ENCODE assay signal across 1 cellular context in the genomic region with DNA sequence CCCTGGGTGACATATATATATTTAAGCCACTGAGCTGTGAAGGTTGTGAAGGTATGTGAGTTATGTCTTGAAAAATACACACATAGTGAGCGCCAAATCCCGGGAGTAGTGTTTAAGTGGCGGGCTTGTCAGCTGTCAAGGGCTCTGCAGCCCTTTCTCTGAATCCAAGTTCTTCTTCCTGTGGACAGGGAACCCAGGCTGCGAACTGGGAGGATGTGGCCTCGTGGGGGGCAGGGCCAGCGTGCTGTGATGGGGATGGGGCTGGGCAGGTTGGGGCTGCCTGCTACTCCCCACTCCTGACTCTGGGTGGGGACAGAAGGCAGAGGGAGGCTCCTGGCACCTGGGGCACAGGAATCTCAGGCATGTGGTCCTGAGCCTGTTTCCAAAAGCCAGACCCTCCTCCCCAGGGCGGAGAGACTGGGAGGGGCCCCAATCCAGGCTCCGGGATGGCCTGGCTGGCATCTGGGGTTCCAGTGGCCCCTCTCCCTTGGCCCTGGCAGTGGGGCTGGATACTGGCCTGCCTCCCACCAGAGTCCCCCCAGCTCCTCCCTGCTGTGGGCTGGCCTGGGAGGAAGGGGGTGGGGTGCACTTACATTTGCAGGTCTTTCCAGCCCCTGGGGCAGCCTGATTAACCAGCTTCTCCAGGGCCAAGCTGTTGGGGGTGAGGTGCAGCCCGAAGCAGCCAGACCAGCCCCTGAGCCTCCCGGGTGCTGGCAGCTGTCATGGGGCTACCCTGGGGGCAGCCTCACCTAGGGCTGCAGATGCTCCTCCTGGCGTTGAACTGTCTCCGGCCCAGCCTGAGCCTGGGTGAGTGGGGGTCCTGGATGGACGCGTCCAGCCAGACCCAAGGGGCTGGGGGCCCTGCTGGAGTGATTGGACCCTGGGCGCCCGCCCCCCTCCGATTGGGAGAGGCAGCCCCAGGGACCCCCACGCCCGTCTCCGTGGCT.
TF ChIP-seq lines count a peak whose summit lies in the region.

Gene UPK3B, plus strand, starts transcription at position 622 of the 947 bp plus-strand sequence. Its CDS starts 101 bp downstream, at position 723.

TF ChIP-seq in WTC11, 78 proteins besides CTCF, POLR2A, EP300 and RAD21 (continued from another document):
- TF ChIP-seq, protein P1, sequence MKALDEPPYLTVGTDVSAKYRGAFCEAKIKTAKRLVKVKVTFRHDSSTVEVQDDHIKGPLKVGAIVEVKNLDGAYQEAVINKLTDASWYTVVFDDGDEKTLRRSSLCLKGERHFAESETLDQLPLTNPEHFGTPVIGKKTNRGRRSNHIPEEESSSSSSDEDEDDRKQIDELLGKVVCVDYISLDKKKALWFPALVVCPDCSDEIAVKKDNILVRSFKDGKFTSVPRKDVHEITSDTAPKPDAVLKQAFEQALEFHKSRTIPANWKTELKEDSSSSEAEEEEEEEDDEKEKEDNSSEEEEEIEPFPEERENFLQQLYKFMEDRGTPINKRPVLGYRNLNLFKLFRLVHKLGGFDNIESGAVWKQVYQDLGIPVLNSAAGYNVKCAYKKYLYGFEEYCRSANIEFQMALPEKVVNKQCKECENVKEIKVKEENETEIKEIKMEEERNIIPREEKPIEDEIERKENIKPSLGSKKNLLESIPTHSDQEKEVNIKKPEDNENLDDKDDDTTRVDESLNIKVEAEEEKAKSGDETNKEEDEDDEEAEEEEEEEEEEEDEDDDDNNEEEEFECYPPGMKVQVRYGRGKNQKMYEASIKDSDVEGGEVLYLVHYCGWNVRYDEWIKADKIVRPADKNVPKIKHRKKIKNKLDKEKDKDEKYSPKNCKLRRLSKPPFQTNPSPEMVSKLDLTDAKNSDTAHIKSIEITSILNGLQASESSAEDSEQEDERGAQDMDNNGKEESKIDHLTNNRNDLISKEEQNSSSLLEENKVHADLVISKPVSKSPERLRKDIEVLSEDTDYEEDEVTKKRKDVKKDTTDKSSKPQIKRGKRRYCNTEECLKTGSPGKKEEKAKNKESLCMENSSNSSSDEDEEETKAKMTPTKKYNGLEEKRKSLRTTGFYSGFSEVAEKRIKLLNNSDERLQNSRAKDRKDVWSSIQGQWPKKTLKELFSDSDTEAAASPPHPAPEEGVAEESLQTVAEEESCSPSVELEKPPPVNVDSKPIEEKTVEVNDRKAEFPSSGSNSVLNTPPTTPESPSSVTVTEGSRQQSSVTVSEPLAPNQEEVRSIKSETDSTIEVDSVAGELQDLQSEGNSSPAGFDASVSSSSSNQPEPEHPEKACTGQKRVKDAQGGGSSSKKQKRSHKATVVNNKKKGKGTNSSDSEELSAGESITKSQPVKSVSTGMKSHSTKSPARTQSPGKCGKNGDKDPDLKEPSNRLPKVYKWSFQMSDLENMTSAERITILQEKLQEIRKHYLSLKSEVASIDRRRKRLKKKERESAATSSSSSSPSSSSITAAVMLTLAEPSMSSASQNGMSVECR (CRISPR knock-in tag; IDR thresholded peaks at IDR 0.05; ENCODE audit: borderline replicate concordance), result no peak
